24 cellular contexts compared by ENCODE assay signal in genomic region chr3:195554458-195554857, GRCh38. TPM values are rescaled to one million over a fixed set of nuclear protein-coding genes. Genes with fewer than 3 reads are reported as not detected.
"Had no signal": no experiment of that assay in that cellular context is flagged by ENCODE, and none has a peak within 500 bp of the region (broad histone marks: within the 10 kb centered on the region; RNA-seq: fewer than 3 reads in every experiment).

No MANE protein-coding gene starts in this region.

- H3K4me3 Mint-ChIP-seq: activated naive CD8-positive, alpha-beta T cell; central memory CD8-positive, alpha-beta T cell; dendritic cell treated with granulocyte-macrophage colony-stimulating factor and Interleukin-4, amounts not matched to agents 40 ng/mL and 50 ng/mL, for 4 days; immature natural killer cell; neural crest cell had no signal

- H3K4me2 ChIP-seq: smooth muscle cell had no signal

- H3K36me3 ChIP-seq: esophagus muscularis mucosa, heart left ventricle, right atrium auricular region, tibial nerve had no signal

- H3K36me3 Mint-ChIP-seq: activated naive CD8-positive, alpha-beta T cell; immature natural killer cell had no signal

- H3K9me3 ChIP-seq: esophagus muscularis mucosa, heart left ventricle, right atrium auricular region, tibial nerve had no signal

- H3K27ac ChIP-seq: esophagus muscularis mucosa, foreskin keratinocyte, heart left ventricle, right atrium auricular region, tibial nerve had no signal

- ATAC-seq: foreskin keratinocyte, heart left ventricle, left colon had no signal

- H3K27ac Mint-ChIP-seq: dendritic cell treated with granulocyte-macrophage colony-stimulating factor and Interleukin-4, amounts not matched to agents 40 ng/mL and 50 ng/mL, for 4 days had no signal

- H3K4me1 ChIP-seq: foreskin keratinocyte had no signal

- H3K27me3 Mint-ChIP-seq: activated naive CD8-positive, alpha-beta T cell; central memory CD8-positive, alpha-beta T cell had no signal

- H3K27me3 ChIP-seq: heart left ventricle, right atrium auricular region, tibial nerve had no signal

- H3K4me1 Mint-ChIP-seq: neural crest cell had no signal

- H3K4me3 ChIP-seq: esophagus muscularis mucosa, heart left ventricle, right atrium auricular region, smooth muscle cell, tibial nerve had no signal

- H3K9me3 Mint-ChIP-seq: activated T-helper 1 cell treated with anti-CD3 and anti-CD28 coated beads, Interleukin-12 subunit alpha, Interleukin-12 subunit beta, Interleukin-2, Interleukin-4 antibody, amounts not matched to agents 30 ng/mL and 10 ng/mL and 1 ng/mL, durations not matched to agents 14 hours and 24 hours and 36 hours; central memory CD8-positive, alpha-beta T cell; dendritic cell treated with granulocyte-macrophage colony-stimulating factor and Interleukin-4, amounts not matched to agents 40 ng/mL and 50 ng/mL, for 4 days; immature natural killer cell had no signal

- DNase-seq: activated CD4-positive, alpha-beta T cell treated with anti-CD3 and anti-CD28 coated beads, Interleukin-2, amount 50 U/mL, for 1 hour; activated CD4-positive, CD25-positive, alpha-beta regulatory T cell; activated CD8-positive, alpha-beta memory T cell treated with anti-CD3 and anti-CD28 coated beads, Interleukin-2, amount 50 U/mL, for 4 hours; activated gamma-delta T cell; activated T-cell treated with anti-CD3 and anti-CD28 coated beads, Interleukin-2, amount 50 U/mL, for 1 hour; anterior cingulate cortex; foreskin keratinocyte; heart left ventricle; hypothalamus; immature natural killer cell; kidney; left colon; mammary epithelial cell; occipital lobe; stimulated activated naive CD4-positive, alpha-beta T cell treated with Interleukin-2 at 50 U/mL for 16 hours had no signal

RNA-seq across cellular contexts. Expression of gene APOD, which starts 29.3 kb away (rescaled TPM):
- total RNA-seq: foreskin keratinocyte had no signal
- polyA plus RNA-seq: immature natural killer cell had no signal
